In genomic region chr1:209717818-209718217, GRCh38 we compare ENCODE assay signal across 17 cellular contexts. TPM values are rescaled to one million over a fixed set of nuclear protein-coding genes. Genes with fewer than 3 reads are reported as not detected.
DNase-seq lines count a peak whose midpoint lies in the region; ATAC-seq and TF ChIP-seq lines count a peak whose summit lies in the region.
"Had no signal": no experiment of that assay in that cellular context is flagged by ENCODE, and none has a peak within 500 bp of the region (broad histone marks: within the 10 kb centered on the region; RNA-seq: fewer than 3 reads in every experiment).

No MANE protein-coding gene starts in this region.

- H3K27ac ChIP-seq in right lobe of liver, result peak overlapping the region in 2 of 3 donors; percentile 93 to 95
- H3K27ac ChIP-seq: Peyer's patch had no signal

- POLR2A ChIA-PET in activated CD4-positive, alpha-beta memory T cell treated with anti-CD3 and anti-CD28 coated beads for 36 hours (lab: Charles Lee), result no interaction called here
- POLR2A ChIA-PET in activated CD4-positive, alpha-beta memory T cell treated with anti-CD3 and anti-CD28 coated beads, Interleukin-2, amount 10 ng/mL, durations not matched to agents 7 days and 5 days (lab: Charles Lee), result no interaction called here

- peak in 2 of 4 donors; percentile 1 to 36 for ATAC-seq in right lobe of liver

- intact Hi-C loops in activated CD4-positive, alpha-beta memory T cell treated with anti-CD3 and anti-CD28 coated beads for 36 hours (cut with micrococcal nuclease), result no loop called here
- intact Hi-C loops in activated T-helper 1 cell treated with anti-CD3 and anti-CD28 coated beads, Interleukin-12 subunit alpha, Interleukin-12 subunit beta, Interleukin-2, Interleukin-4 antibody, amounts not matched to agents 30 ng/mL and 10 ng/mL and 1 ng/mL, durations not matched to agents 14 hours and 24 hours and 36 hours (cut with micrococcal nuclease), result loop anchor here (1.0 to 2.0 kb wide), 2 partner anchors 14 to 19 kb away; partner anchors contain the start of gene HSD11B1
- intact Hi-C loops in right lobe of liver (cut with DNase I), result no loop called here

- no peak for TF ChIP-seq POLR2A in right lobe of liver (IDR thresholded peaks at IDR 0.05)

- peaks cover 0 to 40% (median 11%) of the 10 kb centered on the region in 4 donors for H3K4me1 ChIP-seq in right lobe of liver
- H3K4me1 ChIP-seq: Peyer's patch had no signal

- peak overlapping the region; percentile 93 for H3K27ac Mint-ChIP-seq in activated CD4-positive, alpha-beta memory T cell treated with anti-CD3 and anti-CD28 coated beads for 36 hours
- H3K27ac Mint-ChIP-seq in activated CD4-positive, alpha-beta memory T cell treated with anti-CD3 and anti-CD28 coated beads, Interleukin-2, amount 10 ng/mL, durations not matched to agents 7 days and 5 days, result no peak overlapping the region
- H3K27ac Mint-ChIP-seq in activated naive CD8-positive, alpha-beta T cell, result peak overlapping the region; percentile 72
- H3K27ac Mint-ChIP-seq in activated naive CD8-positive, alpha-beta T cell treated with anti-CD3 and anti-CD28 coated beads for 36 hours, result no peak overlapping the region
- H3K27ac Mint-ChIP-seq in activated T-helper 1 cell treated with anti-CD3 and anti-CD28 coated beads, Interleukin-12 subunit alpha, Interleukin-12 subunit beta, Interleukin-2, Interleukin-4 antibody, amounts not matched to agents 30 ng/mL and 10 ng/mL and 1 ng/mL, durations not matched to agents 14 hours and 24 hours and 36 hours, result peak overlapping the region; percentile 91
- H3K27ac Mint-ChIP-seq: B cell had no signal

- H3K4me1 Mint-ChIP-seq in activated CD4-positive, alpha-beta memory T cell treated with anti-CD3 and anti-CD28 coated beads for 36 hours (ENCODE audit: low read depth), result peaks cover 60% of the 10 kb centered on the region
- peaks cover 30% of the 10 kb centered on the region for H3K4me1 Mint-ChIP-seq in activated CD4-positive, alpha-beta memory T cell treated with anti-CD3 and anti-CD28 coated beads, Interleukin-2, amount 10 ng/mL, durations not matched to agents 7 days and 5 days
- H3K4me1 Mint-ChIP-seq in activated naive CD8-positive, alpha-beta T cell (ENCODE audit: low read depth), result peaks cover 22% of the 10 kb centered on the region
- H3K4me1 Mint-ChIP-seq in activated naive CD8-positive, alpha-beta T cell treated with anti-CD3 and anti-CD28 coated beads for 36 hours, result peaks cover 39% of the 10 kb centered on the region
- H3K4me1 Mint-ChIP-seq in activated T-helper 1 cell treated with anti-CD3 and anti-CD28 coated beads, Interleukin-12 subunit alpha, Interleukin-12 subunit beta, Interleukin-2, Interleukin-4 antibody, amounts not matched to agents 30 ng/mL and 10 ng/mL and 1 ng/mL, durations not matched to agents 14 hours and 24 hours and 36 hours (ENCODE audit: low read depth), result peaks cover 61% of the 10 kb centered on the region
- H3K4me1 Mint-ChIP-seq: B cell had no signal

- TF ChIP-seq CTCF in right lobe of liver (IDR thresholded peaks at IDR 0.05), result no peak

- peaks cover 0 to 9% (median 4%) of the 10 kb centered on the region in 4 donors for H3K36me3 ChIP-seq in right lobe of liver
- H3K36me3 ChIP-seq: Peyer's patch had no signal

- DNase-seq in activated CD4-positive, alpha-beta memory T cell treated with anti-CD3 and anti-CD28 coated beads for 36 hours, result no peak
- DNase-seq in activated CD4-positive, alpha-beta memory T cell treated with anti-CD3 and anti-CD28 coated beads, Interleukin-2, amount 10 ng/mL, durations not matched to agents 7 days and 5 days, result no peak
- no peak for DNase-seq in activated naive CD8-positive, alpha-beta T cell treated with anti-CD3 and anti-CD28 coated beads for 36 hours
- DNase-seq in activated T-helper 1 cell treated with anti-CD3 and anti-CD28 coated beads, Interleukin-12 subunit alpha, Interleukin-12 subunit beta, Interleukin-2, Interleukin-4 antibody, amounts not matched to agents 30 ng/mL and 10 ng/mL and 1 ng/mL, durations not matched to agents 14 hours and 24 hours and 36 hours (ENCODE audit: low spot score), result no peak
- DNase-seq in right lobe of liver (no peak), NCI-H146 treated with DMSO at 0.1 percent for 48 hours (lab: John Stamatoyannopoulos, UW; ENCODE audit: unreplicated experiment) (no peak), glomerular visceral epithelial cell (ENCODE audit: extremely low spot score) (no peak)
- DNase-seq: DMS 273 treated with DMSO at 0.1 percent for 48 hours, KBM-7, NCI-H1105, NCI-H1694, NCI-H2081 treated with DMSO at 0.1 percent for 48 hours, Peyer's patch had no signal

- peaks cover 5% of the 10 kb centered on the region for H3K9me3 Mint-ChIP-seq in activated CD4-positive, alpha-beta memory T cell treated with anti-CD3 and anti-CD28 coated beads for 36 hours
- H3K9me3 Mint-ChIP-seq in activated CD4-positive, alpha-beta memory T cell treated with anti-CD3 and anti-CD28 coated beads, Interleukin-2, amount 10 ng/mL, durations not matched to agents 7 days and 5 days, result no peaks in the 10 kb centered on the region
- no peaks in the 10 kb centered on the region for H3K9me3 Mint-ChIP-seq in activated naive CD8-positive, alpha-beta T cell (ENCODE audit: low read depth)
- H3K9me3 Mint-ChIP-seq in activated naive CD8-positive, alpha-beta T cell treated with anti-CD3 and anti-CD28 coated beads for 36 hours, result peaks cover 4% of the 10 kb centered on the region
- peaks cover 13% of the 10 kb centered on the region for H3K9me3 Mint-ChIP-seq in activated T-helper 1 cell treated with anti-CD3 and anti-CD28 coated beads, Interleukin-12 subunit alpha, Interleukin-12 subunit beta, Interleukin-2, Interleukin-4 antibody, amounts not matched to agents 30 ng/mL and 10 ng/mL and 1 ng/mL, durations not matched to agents 14 hours and 24 hours and 36 hours

- WGBS in right lobe of liver (ENCODE audit: insufficient coverage, low coverage, low lambda C conversion rate, missing lambda C conversion rate), result 28% methylated on average over 2 of the region's 2 CpGs

- H3K36me3 Mint-ChIP-seq in activated CD4-positive, alpha-beta memory T cell treated with anti-CD3 and anti-CD28 coated beads for 36 hours, result peaks cover 25% of the 10 kb centered on the region
- peaks cover 7% of the 10 kb centered on the region for H3K36me3 Mint-ChIP-seq in activated CD4-positive, alpha-beta memory T cell treated with anti-CD3 and anti-CD28 coated beads, Interleukin-2, amount 10 ng/mL, durations not matched to agents 7 days and 5 days (ENCODE audit: low read depth)
- H3K36me3 Mint-ChIP-seq in activated naive CD8-positive, alpha-beta T cell, result peaks cover 11% of the 10 kb centered on the region
- peaks cover 19% of the 10 kb centered on the region for H3K36me3 Mint-ChIP-seq in activated naive CD8-positive, alpha-beta T cell treated with anti-CD3 and anti-CD28 coated beads for 36 hours
- peaks cover 39% of the 10 kb centered on the region for H3K36me3 Mint-ChIP-seq in activated T-helper 1 cell treated with anti-CD3 and anti-CD28 coated beads, Interleukin-12 subunit alpha, Interleukin-12 subunit beta, Interleukin-2, Interleukin-4 antibody, amounts not matched to agents 30 ng/mL and 10 ng/mL and 1 ng/mL, durations not matched to agents 14 hours and 24 hours and 36 hours (ENCODE audit: low read depth)

- H3K27me3 ChIP-seq in right lobe of liver, result no peaks in the 10 kb centered on the region
- H3K27me3 ChIP-seq: Peyer's patch had no signal

- no peaks in the 10 kb centered on the region for H3K9me3 ChIP-seq in right lobe of liver
- H3K9me3 ChIP-seq: Peyer's patch had no signal

- H3K4me3 Mint-ChIP-seq in activated CD4-positive, alpha-beta memory T cell treated with anti-CD3 and anti-CD28 coated beads for 36 hours, result no peak overlapping the region
- H3K4me3 Mint-ChIP-seq in activated CD4-positive, alpha-beta memory T cell treated with anti-CD3 and anti-CD28 coated beads, Interleukin-2, amount 10 ng/mL, durations not matched to agents 7 days and 5 days, result no peak overlapping the region
- H3K4me3 Mint-ChIP-seq in activated naive CD8-positive, alpha-beta T cell, result no peak overlapping the region
- H3K4me3 Mint-ChIP-seq in activated naive CD8-positive, alpha-beta T cell treated with anti-CD3 and anti-CD28 coated beads for 36 hours, result no peak overlapping the region
- no peak overlapping the region for H3K4me3 Mint-ChIP-seq in activated T-helper 1 cell treated with anti-CD3 and anti-CD28 coated beads, Interleukin-12 subunit alpha, Interleukin-12 subunit beta, Interleukin-2, Interleukin-4 antibody, amounts not matched to agents 30 ng/mL and 10 ng/mL and 1 ng/mL, durations not matched to agents 14 hours and 24 hours and 36 hours
- H3K4me3 Mint-ChIP-seq: B cell had no signal

- no peak overlapping the region for H3K4me3 ChIP-seq in right lobe of liver
- H3K4me3 ChIP-seq: Peyer's patch had no signal

- no peaks in the 10 kb centered on the region for H3K27me3 Mint-ChIP-seq in activated CD4-positive, alpha-beta memory T cell treated with anti-CD3 and anti-CD28 coated beads for 36 hours
- no peaks in the 10 kb centered on the region for H3K27me3 Mint-ChIP-seq in activated CD4-positive, alpha-beta memory T cell treated with anti-CD3 and anti-CD28 coated beads, Interleukin-2, amount 10 ng/mL, durations not matched to agents 7 days and 5 days
- no peaks in the 10 kb centered on the region for H3K27me3 Mint-ChIP-seq in activated naive CD8-positive, alpha-beta T cell
- no peaks in the 10 kb centered on the region for H3K27me3 Mint-ChIP-seq in activated naive CD8-positive, alpha-beta T cell treated with anti-CD3 and anti-CD28 coated beads for 36 hours
- no peaks in the 10 kb centered on the region for H3K27me3 Mint-ChIP-seq in activated T-helper 1 cell treated with anti-CD3 and anti-CD28 coated beads, Interleukin-12 subunit alpha, Interleukin-12 subunit beta, Interleukin-2, Interleukin-4 antibody, amounts not matched to agents 30 ng/mL and 10 ng/mL and 1 ng/mL, durations not matched to agents 14 hours and 24 hours and 36 hours (ENCODE audit: insufficient read depth)

- CTCF ChIA-PET in activated CD4-positive, alpha-beta memory T cell treated with anti-CD3 and anti-CD28 coated beads for 36 hours (lab: Charles Lee), result no interaction called here
- CTCF ChIA-PET in activated CD4-positive, alpha-beta memory T cell treated with anti-CD3 and anti-CD28 coated beads, Interleukin-2, amount 10 ng/mL, durations not matched to agents 7 days and 5 days (lab: Charles Lee), result interaction anchor here (0.7 kb wide), 1 partner anchor 98 kb away, joined by 6 read pairs; no protein-coding TSS in a partner anchor

RNA-seq across cellular contexts. Expression of gene HSD11B1, which starts 13.2 kb away (rescaled TPM):
- 10 to 100 TPM; 22.4 to 23.9 TPM for total RNA-seq in activated CD4-positive, alpha-beta memory T cell treated with anti-CD3 and anti-CD28 coated beads for 36 hours
- 10 to 100 TPM in 1 of 2 experiments, 1 to 10 TPM in 1; 8.7 to 11.4 TPM for total RNA-seq in activated CD4-positive, alpha-beta memory T cell treated with anti-CD3 and anti-CD28 coated beads, Interleukin-2, amount 10 ng/mL, durations not matched to agents 7 days and 5 days
- total RNA-seq in activated naive CD8-positive, alpha-beta T cell treated with anti-CD3 and anti-CD28 coated beads for 36 hours, result under 1 TPM in 1 of 2 experiments, not detected in 1; 0.36 TPM
- total RNA-seq in activated T-helper 1 cell treated with anti-CD3 and anti-CD28 coated beads, Interleukin-12 subunit alpha, Interleukin-12 subunit beta, Interleukin-2, Interleukin-4 antibody, amounts not matched to agents 30 ng/mL and 10 ng/mL and 1 ng/mL, durations not matched to agents 14 hours and 24 hours and 36 hours, result 15.9 and 17.9 TPM in 2 replicates
- 100 to 1,000 TPM; 281 to 749 (median 512) TPM for total RNA-seq in right lobe of liver
- total RNA-seq: B cell, NCI-H460 had no signal

RNA-seq across cellular contexts. Expression of gene TRAF3IP3, which starts 38.0 kb away (rescaled TPM):
- 100 to 1,000 TPM; 212 to 217 TPM for total RNA-seq in activated CD4-positive, alpha-beta memory T cell treated with anti-CD3 and anti-CD28 coated beads for 36 hours
- total RNA-seq in activated CD4-positive, alpha-beta memory T cell treated with anti-CD3 and anti-CD28 coated beads, Interleukin-2, amount 10 ng/mL, durations not matched to agents 7 days and 5 days, result 100 to 1,000 TPM; 421 to 422 TPM
- 100 to 1,000 TPM; 194 to 204 TPM for total RNA-seq in activated naive CD8-positive, alpha-beta T cell treated with anti-CD3 and anti-CD28 coated beads for 36 hours
- 378 and 384 TPM in 2 replicates for total RNA-seq in activated T-helper 1 cell treated with anti-CD3 and anti-CD28 coated beads, Interleukin-12 subunit alpha, Interleukin-12 subunit beta, Interleukin-2, Interleukin-4 antibody, amounts not matched to agents 30 ng/mL and 10 ng/mL and 1 ng/mL, durations not matched to agents 14 hours and 24 hours and 36 hours
- 1 to 10 TPM in 5 of 6 experiments, under 1 TPM in 1; 0.95 to 7.7 (median 1.6) TPM for total RNA-seq in right lobe of liver
- total RNA-seq: A172, NCI-H460 had no signal

RNA-seq across cellular contexts. Expression of gene G0S2, which starts 42.6 kb away (rescaled TPM):
- 10 to 100 TPM; 92.7 to 93.1 TPM for total RNA-seq in activated CD4-positive, alpha-beta memory T cell treated with anti-CD3 and anti-CD28 coated beads for 36 hours
- 1 to 10 TPM; 7.3 to 7.6 TPM for total RNA-seq in activated CD4-positive, alpha-beta memory T cell treated with anti-CD3 and anti-CD28 coated beads, Interleukin-2, amount 10 ng/mL, durations not matched to agents 7 days and 5 days
- 10 to 100 TPM; 11.4 to 13.1 TPM for total RNA-seq in activated naive CD8-positive, alpha-beta T cell treated with anti-CD3 and anti-CD28 coated beads for 36 hours
- 501 and 509 TPM in 2 replicates for total RNA-seq in activated T-helper 1 cell treated with anti-CD3 and anti-CD28 coated beads, Interleukin-12 subunit alpha, Interleukin-12 subunit beta, Interleukin-2, Interleukin-4 antibody, amounts not matched to agents 30 ng/mL and 10 ng/mL and 1 ng/mL, durations not matched to agents 14 hours and 24 hours and 36 hours
- total RNA-seq in right lobe of liver, result 100 to 1,000 TPM in 4 of 6 experiments, 10 to 100 TPM in 2; 36.9 to 749 (median 247) TPM
- total RNA-seq: A172, B cell had no signal

Comparison
In these comparisons a context has a peak if more than half of its experiments do, and no peak if none do; other contexts are left out.
1. H3K27ac Mint-ChIP-seq: peak in activated CD4-positive, alpha-beta memory T cell treated with anti-CD3 and anti-CD28 coated beads for 36 hours (single experiment), activated naive CD8-positive, alpha-beta T cell (single experiment) and activated T-helper 1 cell treated with anti-CD3 and anti-CD28 coated beads, Interleukin-12 subunit alpha, Interleukin-12 subunit beta, Interleukin-2, Interleukin-4 antibody, amounts not matched to agents 30 ng/mL and 10 ng/mL and 1 ng/mL, durations not matched to agents 14 hours and 24 hours and 36 hours (single experiment); none in activated CD4-positive, alpha-beta memory T cell treated with anti-CD3 and anti-CD28 coated beads, Interleukin-2, amount 10 ng/mL, durations not matched to agents 7 days and 5 days (single experiment) and activated naive CD8-positive, alpha-beta T cell treated with anti-CD3 and anti-CD28 coated beads for 36 hours (single experiment).
2. RNA of gene HSD11B1, which starts 13.2 kb away (total RNA-seq): 281 to 749 TPM in right lobe of liver; 22.4 to 23.9 TPM in activated CD4-positive, alpha-beta memory T cell treated with anti-CD3 and anti-CD28 coated beads for 36 hours, 15.9 to 17.9 TPM in activated T-helper 1 cell treated with anti-CD3 and anti-CD28 coated beads, Interleukin-12 subunit alpha, Interleukin-12 subunit beta, Interleukin-2, Interleukin-4 antibody, amounts not matched to agents 30 ng/mL and 10 ng/mL and 1 ng/mL, durations not matched to agents 14 hours and 24 hours and 36 hours, 8.7 to 11.4 TPM in activated CD4-positive, alpha-beta memory T cell treated with anti-CD3 and anti-CD28 coated beads, Interleukin-2, amount 10 ng/mL, durations not matched to agents 7 days and 5 days and 0.36 TPM in activated naive CD8-positive, alpha-beta T cell treated with anti-CD3 and anti-CD28 coated beads for 36 hours; every median in the first group is over 10 times any median in the second.
3. RNA of gene TRAF3IP3, which starts 38.0 kb away (total RNA-seq): 421 to 422 TPM in activated CD4-positive, alpha-beta memory T cell treated with anti-CD3 and anti-CD28 coated beads, Interleukin-2, amount 10 ng/mL, durations not matched to agents 7 days and 5 days, 378 to 384 TPM in activated T-helper 1 cell treated with anti-CD3 and anti-CD28 coated beads, Interleukin-12 subunit alpha, Interleukin-12 subunit beta, Interleukin-2, Interleukin-4 antibody, amounts not matched to agents 30 ng/mL and 10 ng/mL and 1 ng/mL, durations not matched to agents 14 hours and 24 hours and 36 hours, 212 to 217 TPM in activated CD4-positive, alpha-beta memory T cell treated with anti-CD3 and anti-CD28 coated beads for 36 hours and 194 to 204 TPM in activated naive CD8-positive, alpha-beta T cell treated with anti-CD3 and anti-CD28 coated beads for 36 hours; 0.95 to 7.7 TPM in right lobe of liver; every median in the first group is over 10 times any median in the second.